ENCODE assay signal across 1 cellular context in genomic region chr6:26123675-26124549, GRCh38.
TF ChIP-seq lines count a peak whose summit lies in the region.

No MANE protein-coding gene starts in this region.

TF ChIP-seq in WTC11, 78 proteins besides CTCF, POLR2A, EP300 and RAD21 (continued from another document):
- TF ChIP-seq, protein P1, sequence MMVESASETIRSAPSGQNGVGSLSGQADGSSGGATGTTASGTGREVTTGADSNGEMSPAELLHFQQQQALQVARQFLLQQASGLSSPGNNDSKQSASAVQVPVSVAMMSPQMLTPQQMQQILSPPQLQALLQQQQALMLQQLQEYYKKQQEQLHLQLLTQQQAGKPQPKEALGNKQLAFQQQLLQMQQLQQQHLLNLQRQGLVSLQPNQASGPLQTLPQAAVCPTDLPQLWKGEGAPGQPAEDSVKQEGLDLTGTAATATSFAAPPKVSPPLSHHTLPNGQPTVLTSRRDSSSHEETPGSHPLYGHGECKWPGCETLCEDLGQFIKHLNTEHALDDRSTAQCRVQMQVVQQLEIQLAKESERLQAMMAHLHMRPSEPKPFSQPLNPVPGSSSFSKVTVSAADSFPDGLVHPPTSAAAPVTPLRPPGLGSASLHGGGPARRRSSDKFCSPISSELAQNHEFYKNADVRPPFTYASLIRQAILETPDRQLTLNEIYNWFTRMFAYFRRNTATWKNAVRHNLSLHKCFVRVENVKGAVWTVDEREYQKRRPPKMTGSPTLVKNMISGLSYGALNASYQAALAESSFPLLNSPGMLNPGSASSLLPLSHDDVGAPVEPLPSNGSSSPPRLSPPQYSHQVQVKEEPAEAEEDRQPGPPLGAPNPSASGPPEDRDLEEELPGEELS (CRISPR knock-in tag; IDR thresholded peaks at IDR 0.05) = peak; percentile 84; the same call in 1 of the 2 replicates
- TF ChIP-seq HMGA2 (CRISPR knock-in tag; IDR thresholded peaks at IDR 0.05) = no peak
- peak; percentile 44; the same call in 1 of the 2 replicates for TF ChIP-seq TCF7 (CRISPR knock-in tag; IDR thresholded peaks at IDR 0.05; ENCODE audit: low read depth)
- TF ChIP-seq, protein P2, sequence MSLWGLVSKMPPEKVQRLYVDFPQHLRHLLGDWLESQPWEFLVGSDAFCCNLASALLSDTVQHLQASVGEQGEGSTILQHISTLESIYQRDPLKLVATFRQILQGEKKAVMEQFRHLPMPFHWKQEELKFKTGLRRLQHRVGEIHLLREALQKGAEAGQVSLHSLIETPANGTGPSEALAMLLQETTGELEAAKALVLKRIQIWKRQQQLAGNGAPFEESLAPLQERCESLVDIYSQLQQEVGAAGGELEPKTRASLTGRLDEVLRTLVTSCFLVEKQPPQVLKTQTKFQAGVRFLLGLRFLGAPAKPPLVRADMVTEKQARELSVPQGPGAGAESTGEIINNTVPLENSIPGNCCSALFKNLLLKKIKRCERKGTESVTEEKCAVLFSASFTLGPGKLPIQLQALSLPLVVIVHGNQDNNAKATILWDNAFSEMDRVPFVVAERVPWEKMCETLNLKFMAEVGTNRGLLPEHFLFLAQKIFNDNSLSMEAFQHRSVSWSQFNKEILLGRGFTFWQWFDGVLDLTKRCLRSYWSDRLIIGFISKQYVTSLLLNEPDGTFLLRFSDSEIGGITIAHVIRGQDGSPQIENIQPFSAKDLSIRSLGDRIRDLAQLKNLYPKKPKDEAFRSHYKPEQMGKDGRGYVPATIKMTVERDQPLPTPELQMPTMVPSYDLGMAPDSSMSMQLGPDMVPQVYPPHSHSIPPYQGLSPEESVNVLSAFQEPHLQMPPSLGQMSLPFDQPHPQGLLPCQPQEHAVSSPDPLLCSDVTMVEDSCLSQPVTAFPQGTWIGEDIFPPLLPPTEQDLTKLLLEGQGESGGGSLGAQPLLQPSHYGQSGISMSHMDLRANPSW (CRISPR knock-in tag; conservative IDR thresholded peaks at IDR 0.05; ENCODE audit: low read depth) = no peak
- TF ChIP-seq, protein P3, sequence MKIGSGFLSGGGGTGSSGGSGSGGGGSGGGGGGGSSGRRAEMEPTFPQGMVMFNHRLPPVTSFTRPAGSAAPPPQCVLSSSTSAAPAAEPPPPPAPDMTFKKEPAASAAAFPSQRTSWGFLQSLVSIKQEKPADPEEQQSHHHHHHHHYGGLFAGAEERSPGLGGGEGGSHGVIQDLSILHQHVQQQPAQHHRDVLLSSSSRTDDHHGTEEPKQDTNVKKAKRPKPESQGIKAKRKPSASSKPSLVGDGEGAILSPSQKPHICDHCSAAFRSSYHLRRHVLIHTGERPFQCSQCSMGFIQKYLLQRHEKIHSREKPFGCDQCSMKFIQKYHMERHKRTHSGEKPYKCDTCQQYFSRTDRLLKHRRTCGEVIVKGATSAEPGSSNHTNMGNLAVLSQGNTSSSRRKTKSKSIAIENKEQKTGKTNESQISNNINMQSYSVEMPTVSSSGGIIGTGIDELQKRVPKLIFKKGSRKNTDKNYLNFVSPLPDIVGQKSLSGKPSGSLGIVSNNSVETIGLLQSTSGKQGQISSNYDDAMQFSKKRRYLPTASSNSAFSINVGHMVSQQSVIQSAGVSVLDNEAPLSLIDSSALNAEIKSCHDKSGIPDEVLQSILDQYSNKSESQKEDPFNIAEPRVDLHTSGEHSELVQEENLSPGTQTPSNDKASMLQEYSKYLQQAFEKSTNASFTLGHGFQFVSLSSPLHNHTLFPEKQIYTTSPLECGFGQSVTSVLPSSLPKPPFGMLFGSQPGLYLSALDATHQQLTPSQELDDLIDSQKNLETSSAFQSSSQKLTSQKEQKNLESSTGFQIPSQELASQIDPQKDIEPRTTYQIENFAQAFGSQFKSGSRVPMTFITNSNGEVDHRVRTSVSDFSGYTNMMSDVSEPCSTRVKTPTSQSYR (CRISPR knock-in tag; IDR thresholded peaks at IDR 0.05) = peak; percentile 85; the same call in 1 of the 2 replicates
- peak; percentile 20; the same call in 1 of the 2 replicates for TF ChIP-seq ETV6 (CRISPR knock-in tag; IDR thresholded peaks at IDR 0.05)
- TF ChIP-seq USF2 (CRISPR knock-in tag; IDR thresholded peaks at IDR 0.05) = no peak
- no peak for TF ChIP-seq MLX (CRISPR knock-in tag; IDR thresholded peaks at IDR 0.05)
- TF ChIP-seq CREB1 (CRISPR knock-in tag; IDR thresholded peaks at IDR 0.05) = 0 out of 2 replicates have a peak, but pooled peaks have one; percentile 34
- TF ChIP-seq ATF3 (CRISPR knock-in tag; conservative IDR thresholded peaks at IDR 0.05) = 0 out of 2 replicates have a peak, but pooled peaks have one; percentile 39
- TF ChIP-seq, protein P4, sequence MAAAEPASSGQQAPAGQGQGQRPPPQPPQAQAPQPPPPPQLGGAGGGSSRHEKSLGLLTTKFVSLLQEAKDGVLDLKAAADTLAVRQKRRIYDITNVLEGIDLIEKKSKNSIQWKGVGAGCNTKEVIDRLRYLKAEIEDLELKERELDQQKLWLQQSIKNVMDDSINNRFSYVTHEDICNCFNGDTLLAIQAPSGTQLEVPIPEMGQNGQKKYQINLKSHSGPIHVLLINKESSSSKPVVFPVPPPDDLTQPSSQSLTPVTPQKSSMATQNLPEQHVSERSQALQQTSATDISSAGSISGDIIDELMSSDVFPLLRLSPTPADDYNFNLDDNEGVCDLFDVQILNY (CRISPR knock-in tag; IDR thresholded peaks at IDR 0.05) = no peak
- TF ChIP-seq ZNF532 (CRISPR knock-in tag; IDR thresholded peaks at IDR 0.05; ENCODE audit: borderline replicate concordance) = no peak; the same call in 1 of the 2 replicates
- TF ChIP-seq, protein P5, sequence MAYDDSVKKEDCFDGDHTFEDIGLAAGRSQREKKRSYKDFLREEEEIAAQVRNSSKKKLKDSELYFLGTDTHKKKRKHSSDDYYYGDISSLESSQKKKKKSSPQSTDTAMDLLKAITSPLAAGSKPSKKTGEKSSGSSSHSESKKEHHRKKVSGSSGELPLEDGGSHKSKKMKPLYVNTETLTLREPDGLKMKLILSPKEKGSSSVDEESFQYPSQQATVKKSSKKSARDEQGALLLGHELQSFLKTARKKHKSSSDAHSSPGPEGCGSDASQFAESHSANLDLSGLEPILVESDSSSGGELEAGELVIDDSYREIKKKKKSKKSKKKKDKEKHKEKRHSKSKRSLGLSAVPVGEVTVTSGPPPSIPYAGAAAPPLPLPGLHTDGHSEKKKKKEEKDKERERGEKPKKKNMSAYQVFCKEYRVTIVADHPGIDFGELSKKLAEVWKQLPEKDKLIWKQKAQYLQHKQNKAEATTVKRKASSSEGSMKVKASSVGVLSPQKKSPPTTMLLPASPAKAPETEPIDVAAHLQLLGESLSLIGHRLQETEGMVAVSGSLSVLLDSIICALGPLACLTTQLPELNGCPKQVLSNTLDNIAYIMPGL (CRISPR knock-in tag; IDR thresholded peaks at IDR 0.05) = peak; percentile 12; the same call in 1 of the 2 replicates
- peak; percentile 67 for TF ChIP-seq GABPB1 (CRISPR knock-in tag; IDR thresholded peaks at IDR 0.05)
- TF ChIP-seq IRF1 (CRISPR knock-in tag; IDR thresholded peaks at IDR 0.05) = peak; percentile 62; the same call in 1 of the 2 replicates
- peak; percentile 63; the same call in 1 of the 2 replicates for TF ChIP-seq ZNF425 (CRISPR knock-in tag; conservative IDR thresholded peaks at IDR 0.05)
- TF ChIP-seq NFYB (CRISPR knock-in tag; conservative IDR thresholded peaks at IDR 0.05; ENCODE audit: low read depth) = peak; percentile 73
- peak; percentile 69 for TF ChIP-seq TEAD1 (CRISPR knock-in tag; IDR thresholded peaks at IDR 0.05)
- TF ChIP-seq FOXP1 (CRISPR knock-in tag; IDR thresholded peaks at IDR 0.05; ENCODE audit: borderline replicate concordance) = peak; percentile 90
- TF ChIP-seq, protein P6, sequence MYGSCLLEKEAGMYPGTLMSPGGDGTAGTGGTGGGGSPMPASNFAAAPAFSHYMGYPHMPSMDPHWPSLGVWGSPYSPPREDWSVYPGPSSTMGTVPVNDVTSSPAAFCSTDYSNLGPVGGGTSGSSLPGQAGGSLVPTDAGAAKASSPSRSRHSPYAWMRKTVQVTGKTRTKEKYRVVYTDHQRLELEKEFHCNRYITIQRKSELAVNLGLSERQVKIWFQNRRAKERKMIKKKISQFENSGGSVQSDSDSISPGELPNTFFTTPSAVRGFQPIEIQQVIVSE (CRISPR knock-in tag; IDR thresholded peaks at IDR 0.05; ENCODE audit: borderline replicate concordance) = no peak
- TF ChIP-seq SMAD3 (CRISPR knock-in tag; IDR thresholded peaks at IDR 0.05; ENCODE audit: borderline replicate concordance) = peak; percentile 39; the same call in 1 of the 2 replicates
- TF ChIP-seq FOXK1 (CRISPR knock-in tag; IDR thresholded peaks at IDR 0.05) = peak; percentile 33
- TF ChIP-seq ESRRA (CRISPR knock-in tag; IDR thresholded peaks at IDR 0.05; ENCODE audit: borderline replicate concordance) = peak; percentile 76; the same call in 1 of the 2 replicates
- no peak for TF ChIP-seq ZNF121 (CRISPR knock-in tag; IDR thresholded peaks at IDR 0.05)
- peak; percentile 84; the same call in 1 of the 2 replicates for TF ChIP-seq NFATC4 (CRISPR knock-in tag; IDR thresholded peaks at IDR 0.05)
- TF ChIP-seq ZNF396 (CRISPR knock-in tag; IDR thresholded peaks at IDR 0.05; ENCODE audit: borderline replicate concordance) = no peak
- peak; percentile 89 for TF ChIP-seq KAT7 (CRISPR knock-in tag; IDR thresholded peaks at IDR 0.05; ENCODE audit: borderline replicate concordance)
- 0 out of 2 replicates have a peak, but pooled peaks have one; percentile 38 for TF ChIP-seq NR2C2 (CRISPR knock-in tag; IDR thresholded peaks at IDR 0.05)
